ENCODE assay signal across 8 cellular contexts in the genomic region with DNA sequence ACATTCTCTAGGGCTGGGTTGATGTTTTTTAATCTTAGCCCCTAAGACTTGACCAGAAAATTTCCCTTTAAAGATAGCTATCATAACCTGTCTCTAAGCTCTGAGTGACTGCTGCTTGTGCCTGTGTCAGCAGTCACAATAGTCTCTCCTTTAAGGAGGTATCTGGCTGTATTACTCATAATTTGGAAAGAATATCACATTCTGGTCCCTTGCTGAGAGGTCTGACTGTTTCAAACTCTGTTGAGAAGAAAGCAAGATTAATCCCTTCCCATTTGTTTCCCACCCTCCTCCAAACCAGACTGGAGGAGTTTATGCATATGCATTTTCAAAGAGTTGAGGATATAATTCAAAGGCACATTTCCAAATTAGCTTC. TPM values are rescaled to one million over a fixed set of nuclear protein-coding genes. Genes with fewer than 3 reads are reported as not detected.
A peak's percentile ranks its signal among the peaks of the same experiment; 100 is the strongest.
DNase-seq lines count a peak whose midpoint lies in the region; FAIRE-seq and TF ChIP-seq lines count a peak whose summit lies in the region.

No MANE protein-coding gene starts in this region.

- peak overlapping the region; percentile 80 for H3K4me2 ChIP-seq in parathyroid adenoma (ENCODE audit: low read length)
- H3K4me2 ChIP-seq in Karpas-422 (ENCODE audit: low read depth, low read length, poor library complexity, severe bottlenecking) = no peak overlapping the region

- DNase-seq in M059J (ENCODE audit: low read depth) = peak; percentile 21
- no peak for DNase-seq in epithelial cell of proximal tubule (ENCODE audit: low read depth)
- no peak for DNase-seq in Karpas-422
- no peak for DNase-seq in NCI-H1417 treated with DMSO at 0.1 percent for 48 hours (lab: John Stamatoyannopoulos, UW)
- DNase-seq in GM03348 (ENCODE audit: low spot score) = no peak
- no peak for DNase-seq in H54 (ENCODE audit: insufficient read length, low spot score)

- H3K27ac ChIP-seq in parathyroid adenoma (no peak overlapping the region), Karpas-422 (ENCODE audit: low read length) (no peak overlapping the region)

- H3K9ac ChIP-seq in parathyroid adenoma = no peak overlapping the region
- no peak overlapping the region for H3K9ac ChIP-seq in Karpas-422 (ENCODE audit: low read length)

- FAIRE-seq in H54 (lab: Jason Lieb, UNC) = no peak

- H3K79me2 ChIP-seq in parathyroid adenoma = no peaks in the 10 kb centered on the region
- H3K79me2 ChIP-seq in Karpas-422 (ENCODE audit: low read length) = no peaks in the 10 kb centered on the region

- H3K36me3 ChIP-seq in parathyroid adenoma (ENCODE audit: control insufficient read depth, insufficient read depth, low read length) = no peaks in the 10 kb centered on the region
- no peaks in the 10 kb centered on the region for H3K36me3 ChIP-seq in Karpas-422 (ENCODE audit: insufficient read depth, low read length)

- no peak for TF ChIP-seq POLR2A in H54 (IDR thresholded peaks at IDR 0.05; ENCODE audit: low read depth, low read length)

- no peaks in the 10 kb centered on the region for H3K9me2 ChIP-seq in Karpas-422 (replicated peaks; ENCODE audit: insufficient read depth, low read length)

- H3K27me3 ChIP-seq in parathyroid adenoma (ENCODE audit: control insufficient read depth, insufficient read depth, low read length) (no peaks in the 10 kb centered on the region), Karpas-422 (ENCODE audit: low read length) (no peaks in the 10 kb centered on the region)

- H2AFZ ChIP-seq in parathyroid adenoma (peak overlapping the region; percentile 57), Karpas-422 (ENCODE audit: low read length) (no peak overlapping the region)

- no peaks in the 10 kb centered on the region for H3K4me1 ChIP-seq in parathyroid adenoma
- no peaks in the 10 kb centered on the region for H3K4me1 ChIP-seq in Karpas-422 (ENCODE audit: low read length)

- H4K20me1 ChIP-seq in Karpas-422 (ENCODE audit: insufficient read depth, low read depth, low read length) = no peaks in the 10 kb centered on the region

- TF ChIP-seq CTCF in epithelial cell of proximal tubule (conservative IDR thresholded peaks at IDR 0.05; ENCODE audit: low read depth, low read length) = no peak
- TF ChIP-seq CTCF in parathyroid adenoma (IDR thresholded peaks at IDR 0.05) = no peak

- no peaks in the 10 kb centered on the region for H3K9me3 ChIP-seq in parathyroid adenoma (ENCODE audit: control insufficient read depth, low read length)
- H3K9me3 ChIP-seq in Karpas-422 (ENCODE audit: low read length) = no peaks in the 10 kb centered on the region

- H3K4me3 ChIP-seq in GM08714 (ENCODE audit: low read length) = peak overlapping the region; percentile 48; the same call in 1 of the 2 replicates
- peak overlapping the region; percentile 65 for H3K4me3 ChIP-seq in epithelial cell of proximal tubule (ENCODE audit: low read depth, low read length)
- peak overlapping the region; percentile 54 for H3K4me3 ChIP-seq in parathyroid adenoma (ENCODE audit: low read depth, low read length)
- no peak overlapping the region for H3K4me3 ChIP-seq in Karpas-422 (ENCODE audit: low read length)

RNA-seq across cellular contexts. Expression of gene HTR2A, which starts 2.3 kb away (rescaled TPM):
- total RNA-seq in M059J (2014; rRNA removed; shearing (Covaris generic)) = 0.02 TPM in 1 of 2 replicates, not detected in the other
- total RNA-seq in epithelial cell of proximal tubule = not detected in 2 replicates
- not detected in 2 replicates for total RNA-seq in Karpas-422 (2014; rRNA removed; shearing (Covaris generic); ENCODE audit: low replicate concordance)
